ENCODE assay signal across 19 cellular contexts in the genomic region with DNA sequence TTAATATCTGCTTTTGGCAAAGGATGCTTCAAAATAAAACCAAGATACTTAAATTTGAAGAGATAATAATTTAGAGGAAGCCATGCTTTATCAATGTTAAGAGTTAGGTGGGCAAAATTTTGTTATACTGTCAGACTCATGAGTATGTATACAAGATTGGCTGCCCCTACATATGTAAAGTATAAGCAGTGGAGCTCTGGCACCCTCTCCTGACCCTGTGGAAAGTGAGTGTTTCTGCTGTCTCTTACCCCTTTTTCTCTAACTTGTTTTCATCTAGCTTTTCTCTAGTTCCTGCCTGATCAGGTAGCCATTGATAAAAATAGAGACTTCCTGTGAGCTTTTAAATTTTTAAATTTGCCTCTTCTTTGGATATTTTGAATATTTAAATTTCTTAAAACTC.
DNase-seq lines count a peak whose midpoint lies in the region; ATAC-seq, FAIRE-seq and TF ChIP-seq lines count a peak whose summit lies in the region.
"Had no signal": no experiment of that assay in that cellular context is flagged by ENCODE, and none has a peak within 500 bp of the region (broad histone marks: within the 10 kb centered on the region; RNA-seq: fewer than 3 reads in every experiment).

No MANE protein-coding gene starts in this region.

- H3K27me3 ChIP-seq in bronchial epithelial cell (ENCODE audit: control insufficient read depth, insufficient read depth, low read length): no peaks in the 10 kb centered on the region
- H3K27me3 ChIP-seq in mesendoderm (ENCODE audit: insufficient read depth, low read length, poor library complexity): no peaks in the 10 kb centered on the region
- no peaks in the 10 kb centered on the region for H3K27me3 ChIP-seq in CD8-positive, alpha-beta memory T cell (ENCODE audit: insufficient read depth, low read length, poor library complexity, severe bottlenecking)
- no peaks in the 10 kb centered on the region for H3K27me3 ChIP-seq in upper lobe of left lung
- H3K27me3 ChIP-seq: esophagus muscularis mucosa, Peyer's patch, thyroid gland had no signal

- no peak overlapping the region for H4K5ac ChIP-seq in mesendoderm (ENCODE audit: low read length)

- H3K4me3 ChIP-seq in bronchial epithelial cell (ENCODE audit: low read depth, low read length) (no peak overlapping the region), mesendoderm (ENCODE audit: low read length) (no peak overlapping the region), upper lobe of left lung (no peak overlapping the region)
- H3K4me3 ChIP-seq in CD8-positive, alpha-beta memory T cell (ENCODE audit: low read length): no peak overlapping the region
- H3K4me3 ChIP-seq: esophagus muscularis mucosa, Peyer's patch, thyroid gland had no signal

- H3K4me1 ChIP-seq in mesendoderm (ENCODE audit: control insufficient read depth, low read depth, low read length) (no peaks in the 10 kb centered on the region), upper lobe of left lung (no peaks in the 10 kb centered on the region)
- H3K4me1 ChIP-seq in CD8-positive, alpha-beta memory T cell (ENCODE audit: insufficient read depth, low read length): no peaks in the 10 kb centered on the region
- H3K4me1 ChIP-seq: esophagus muscularis mucosa, Peyer's patch, thyroid gland had no signal

- no peaks in the 10 kb centered on the region for H3K79me1 ChIP-seq in mesendoderm (ENCODE audit: low read length)

- H3K9me3 ChIP-seq in CD8-positive, alpha-beta memory T cell (ENCODE audit: low read length): no peaks in the 10 kb centered on the region
- H3K9me3 ChIP-seq in upper lobe of left lung: no peaks in the 10 kb centered on the region
- H3K9me3 ChIP-seq: esophagus muscularis mucosa, Peyer's patch, thyroid gland had no signal

- H3K36me3 ChIP-seq in bronchial epithelial cell (ENCODE audit: control insufficient read depth, insufficient read depth, low read length): no peaks in the 10 kb centered on the region
- H3K36me3 ChIP-seq in mesendoderm (ENCODE audit: control insufficient read depth, insufficient read depth, low read length): no peaks in the 10 kb centered on the region
- no peaks in the 10 kb centered on the region for H3K36me3 ChIP-seq in CD8-positive, alpha-beta memory T cell (ENCODE audit: insufficient read depth, low read length)
- H3K36me3 ChIP-seq in upper lobe of left lung: no peaks in the 10 kb centered on the region
- H3K36me3 ChIP-seq: esophagus muscularis mucosa, Peyer's patch, thyroid gland had no signal

- H3K18ac ChIP-seq in mesendoderm (ENCODE audit: low read length): no peak overlapping the region

- no peaks in the 10 kb centered on the region for H3K27me3 Mint-ChIP-seq in CD8-positive, alpha-beta memory T cell
- H3K27me3 Mint-ChIP-seq: activated CD4-positive, alpha-beta T cell treated with anti-CD3 and anti-CD28 coated beads for 36 hours; activated naive CD8-positive, alpha-beta T cell had no signal

- no peak overlapping the region for H3K27ac ChIP-seq in mesendoderm (ENCODE audit: low read depth, low read length)
- no peak overlapping the region for H3K27ac ChIP-seq in CD8-positive, alpha-beta memory T cell (ENCODE audit: low read depth, low read length)
- no peak overlapping the region for H3K27ac ChIP-seq in upper lobe of left lung
- H3K27ac ChIP-seq: esophagus muscularis mucosa, Peyer's patch, thyroid gland had no signal

- H2BK15ac ChIP-seq in mesendoderm (replicated peaks; ENCODE audit: low read depth): no peak overlapping the region

- no peaks in the 10 kb centered on the region for H3K4me1 Mint-ChIP-seq in CD8-positive, alpha-beta memory T cell
- H3K4me1 Mint-ChIP-seq: activated CD4-positive, alpha-beta T cell treated with anti-CD3 and anti-CD28 coated beads for 36 hours; CD14-positive monocyte had no signal

- CTCF ChIA-PET in CD8-positive, alpha-beta memory T cell (lab: Charles Lee): no interaction called here

- no peaks in the 10 kb centered on the region for H3K36me3 Mint-ChIP-seq in CD8-positive, alpha-beta memory T cell
- H3K36me3 Mint-ChIP-seq: activated naive CD8-positive, alpha-beta T cell; CD14-positive monocyte had no signal

- H3K9ac ChIP-seq in mesendoderm (ENCODE audit: low read length): no peak overlapping the region

- no peak overlapping the region for H3K4me2 ChIP-seq in mesendoderm (ENCODE audit: low read length)

- H2AK5ac ChIP-seq in mesendoderm (ENCODE audit: low read length): no peak overlapping the region

- DNase-seq in HCEC 1CT: peak; percentile 20
- DNase-seq in NCI-H748 (lab: John Stamatoyannopoulos, UW; ENCODE audit: unreplicated experiment): peak; percentile 53
- DNase-seq in bronchial epithelial cell (ENCODE audit: low read depth): peak; percentile 2
- DNase-seq in mesendoderm: peak; percentile 28
- DNase-seq in CD8-positive, alpha-beta memory T cell: no peak
- DNase-seq in upper lobe of left lung: no peak
- DNase-seq: activated CD4-positive, alpha-beta T cell treated with anti-CD3 and anti-CD28 coated beads for 36 hours; left colon; NCI-H226; Peyer's patch; right cardiac atrium; stimulated activated CD4-positive, alpha-beta T cell treated with anti-CD3 and anti-CD28 coated beads, Interleukin-2, amount 100 ng/mL, for 24 hours; stimulated activated CD8-positive, alpha-beta memory T cell treated with anti-CD3 and anti-CD28 coated beads, Interleukin-4, amount 100 ng/mL, for 48 hours; T-helper 2 cell; thyroid gland had no signal

- H3K23ac ChIP-seq in mesendoderm (ENCODE audit: low read length): no peak overlapping the region

- peaks cover 0 to 2% (median 0%) of the 10 kb centered on the region in 5 donors for H3K9me3 Mint-ChIP-seq in CD8-positive, alpha-beta memory T cell

- FAIRE-seq in bronchial epithelial cell (lab: Jason Lieb, UNC): no peak

- ATAC-seq in HG02973 (IDR thresholded peaks at IDR 0.05; ENCODE audit: unreplicated experiment): no peak
- ATAC-seq in upper lobe of left lung (ENCODE audit: low FRiP score in 2 of 2): no peak
- ATAC-seq: activated CD4-positive, alpha-beta T cell treated with anti-CD3 and anti-CD28 coated beads for 36 hours; left colon; right cardiac atrium had no signal

- no peak overlapping the region for H2BK120ac ChIP-seq in mesendoderm (ENCODE audit: low read depth, low read length)

- no peaks in the 10 kb centered on the region for H3K79me2 ChIP-seq in mesendoderm (ENCODE audit: control insufficient read depth, insufficient read depth, low read length)

- H2BK5ac ChIP-seq in mesendoderm (ENCODE audit: low read length): no peak overlapping the region

- no peak for TF ChIP-seq EP300 in upper lobe of left lung (IDR thresholded peaks at IDR 0.05)

- TF ChIP-seq POLR2A in upper lobe of left lung (IDR thresholded peaks at IDR 0.05): no peak

- H3K4me3 Mint-ChIP-seq in CD8-positive, alpha-beta memory T cell: no peak overlapping the region
- H3K4me3 Mint-ChIP-seq: activated CD4-positive, alpha-beta T cell treated with anti-CD3 and anti-CD28 coated beads for 36 hours; activated naive CD8-positive, alpha-beta T cell; CD14-positive monocyte had no signal

- no peak overlapping the region for H3K4ac ChIP-seq in mesendoderm (ENCODE audit: low read depth, low read length)

- H3K56ac ChIP-seq in mesendoderm (ENCODE audit: low read length): no peak overlapping the region

- H4K8ac ChIP-seq in mesendoderm (ENCODE audit: low read depth, low read length): no peak overlapping the region

- TF ChIP-seq CTCF in bronchial epithelial cell (IDR thresholded peaks at IDR 0.05; ENCODE audit: insufficient read depth, low read length, severe bottlenecking) (no peak), upper lobe of left lung (IDR thresholded peaks at IDR 0.05) (no peak)

- POLR2A ChIA-PET in CD8-positive, alpha-beta memory T cell (lab: Charles Lee): no interaction called here

- H3K27ac Mint-ChIP-seq in CD8-positive, alpha-beta memory T cell: no peak overlapping the region
- H3K27ac Mint-ChIP-seq: activated CD4-positive, alpha-beta T cell treated with anti-CD3 and anti-CD28 coated beads for 36 hours; activated naive CD8-positive, alpha-beta T cell; CD14-positive monocyte had no signal

Comparison
In these comparisons a context has a peak if more than half of its experiments do, and no peak if none do; other contexts are left out.
1. DNase-seq: peak in HCEC 1CT (single experiment), NCI-H748 (single experiment), bronchial epithelial cell (single experiment) and mesendoderm (single experiment); none in CD8-positive, alpha-beta memory T cell (0 of 5) and upper lobe of left lung (0 of 2).